ENCODE assay signal across 1 cellular context in the genomic region with DNA sequence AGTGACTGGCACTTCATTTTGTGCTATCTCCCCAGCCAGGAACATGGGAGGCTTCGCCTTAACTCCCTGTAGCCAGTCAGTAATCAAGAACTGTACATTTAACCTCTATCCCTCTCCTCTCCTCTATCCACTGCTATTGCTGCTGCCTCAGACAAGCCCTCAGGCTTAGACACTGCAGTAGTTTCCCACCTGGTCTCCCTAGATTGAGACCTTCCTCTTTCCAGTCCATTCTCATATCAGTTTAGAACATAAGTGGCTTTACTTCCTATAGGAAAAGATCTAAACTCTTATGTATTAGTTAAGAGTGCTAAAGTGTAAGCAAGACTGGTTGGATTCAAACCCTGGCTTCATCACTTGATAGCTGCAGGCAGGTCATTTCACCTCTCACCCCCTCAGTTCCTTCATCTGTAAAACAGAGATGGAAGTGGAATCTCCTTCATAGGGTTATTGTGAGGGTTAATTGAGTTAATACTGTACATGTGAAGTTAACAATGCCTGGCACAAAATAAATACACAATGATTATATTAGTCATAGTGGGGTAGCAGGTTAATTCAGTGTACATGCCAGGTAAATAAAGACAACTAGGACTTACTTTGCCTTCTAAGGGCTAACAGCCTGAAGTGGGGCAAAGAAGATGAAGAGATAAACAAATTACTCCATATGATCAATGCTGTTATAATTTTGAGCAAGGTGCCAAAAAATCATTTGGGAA.
TF ChIP-seq lines count a peak whose summit lies in the region.

No MANE protein-coding gene starts in this region.

TF ChIP-seq in K562, 482 proteins besides CTCF, POLR2A, EP300 and RAD21 (continued from another document and continues in another):
- TF ChIP-seq GATA2 (CRISPR knock-in tag; IDR thresholded peaks at IDR 0.05) (peak; percentile 46; the same call in 1 of the 2 replicates), DMBX1 (CRISPR knock-in tag; IDR thresholded peaks at IDR 0.05; ENCODE audit: borderline replicate concordance) (no peak), TBL1XR1 (IDR thresholded peaks at IDR 0.05; ENCODE audit: low read length in 2 of 2) (no peak), ARID1B (IDR thresholded peaks at IDR 0.05) (peak; percentile 64), XRCC3 (IDR thresholded peaks at IDR 0.05) (no peak), TRIM28 (IDR thresholded peaks at IDR 0.05) (no peak), MCM7 (IDR thresholded peaks at IDR 0.05) (no peak), BCOR (IDR thresholded peaks at IDR 0.05) (no peak), SNAPC5 (CRISPR knock-in tag; IDR thresholded peaks at IDR 0.05) (no peak), HNRNPL (IDR thresholded peaks at IDR 0.05; ENCODE audit: low read depth, low read length) (no peak), PML (IDR thresholded peaks at IDR 0.05; ENCODE audit: low read length) (0 out of 2 replicates have a peak, but pooled peaks have one; percentile 24), NR2F6 (CRISPR knock-in tag; IDR thresholded peaks at IDR 0.05) (no peak), ZNF316 (IDR thresholded peaks at IDR 0.05) (no peak), HIVEP1 (CRISPR knock-in tag; IDR thresholded peaks at IDR 0.05) (no peak), FOXM1 (IDR thresholded peaks at IDR 0.05; ENCODE audit: low read depth) (no peak), FOXM1 (CRISPR knock-in tag; IDR thresholded peaks at IDR 0.05; ENCODE audit: low read depth) (no peak), CBX1 (IDR thresholded peaks at IDR 0.05; ENCODE audit: low read depth) (no peak), CBFA2T2 (conservative IDR thresholded peaks at IDR 0.05) (peak; percentile 54), TAL1 (IDR thresholded peaks at IDR 0.05) (peak; percentile 65), ELK3 (CRISPR knock-in tag; IDR thresholded peaks at IDR 0.05) (no peak), KAT7 (CRISPR knock-in tag; IDR thresholded peaks at IDR 0.05; ENCODE audit: borderline replicate concordance) (no peak), HMGN3 (IDR thresholded peaks at IDR 0.05; ENCODE audit: borderline replicate concordance, extremely low read depth, insufficient read length, low read depth, low read length) (no peak), MTA2 (IDR thresholded peaks at IDR 0.05; ENCODE audit: low read depth) (peak; percentile 37; the same call in 1 of the 2 replicates), KLF16 (IDR thresholded peaks at IDR 0.05) (peak; percentile 33; the same call in 1 of the 2 replicates), ZNF384 (IDR thresholded peaks at IDR 0.05; ENCODE audit: low read depth, low read length) (no peak), TCFL5 (CRISPR knock-in tag; conservative IDR thresholded peaks at IDR 0.05) (no peak), CBX5 (IDR thresholded peaks at IDR 0.05; ENCODE audit: borderline replicate concordance, low read depth) (no peak), PRPF4 (IDR thresholded peaks at IDR 0.05; ENCODE audit: insufficient read depth, low read depth, low read length, poor library complexity, severe bottlenecking) (no peak), TCF3 (CRISPR knock-in tag; IDR thresholded peaks at IDR 0.05) (peak; percentile 85), JUN (IDR thresholded peaks at IDR 0.05; ENCODE audit: borderline replicate concordance, low read depth, low read length) (no peak), JUN (CRISPR knock-in tag; IDR thresholded peaks at IDR 0.05; ENCODE audit: borderline replicate concordance) (no peak), NCOR1 (IDR thresholded peaks at IDR 0.05) (peak; percentile 54), CBFA2T3 (IDR thresholded peaks at IDR 0.05) (peak; percentile 76), PCBP1 (IDR thresholded peaks at IDR 0.05; ENCODE audit: low read depth, low read length, poor library complexity, severe bottlenecking) (no peak), HMBOX1 (IDR thresholded peaks at IDR 0.05) (peak; percentile 67), ZBED1 (IDR thresholded peaks at IDR 0.05) (no peak)
- TF ChIP-seq, protein P1, sequence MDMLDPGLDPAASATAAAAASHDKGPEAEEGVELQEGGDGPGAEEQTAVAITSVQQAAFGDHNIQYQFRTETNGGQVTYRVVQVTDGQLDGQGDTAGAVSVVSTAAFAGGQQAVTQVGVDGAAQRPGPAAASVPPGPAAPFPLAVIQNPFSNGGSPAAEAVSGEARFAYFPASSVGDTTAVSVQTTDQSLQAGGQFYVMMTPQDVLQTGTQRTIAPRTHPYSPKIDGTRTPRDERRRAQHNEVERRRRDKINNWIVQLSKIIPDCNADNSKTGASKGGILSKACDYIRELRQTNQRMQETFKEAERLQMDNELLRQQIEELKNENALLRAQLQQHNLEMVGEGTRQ (CRISPR knock-in tag; IDR thresholded peaks at IDR 0.05) = no peak
- TF ChIP-seq, protein P2, sequence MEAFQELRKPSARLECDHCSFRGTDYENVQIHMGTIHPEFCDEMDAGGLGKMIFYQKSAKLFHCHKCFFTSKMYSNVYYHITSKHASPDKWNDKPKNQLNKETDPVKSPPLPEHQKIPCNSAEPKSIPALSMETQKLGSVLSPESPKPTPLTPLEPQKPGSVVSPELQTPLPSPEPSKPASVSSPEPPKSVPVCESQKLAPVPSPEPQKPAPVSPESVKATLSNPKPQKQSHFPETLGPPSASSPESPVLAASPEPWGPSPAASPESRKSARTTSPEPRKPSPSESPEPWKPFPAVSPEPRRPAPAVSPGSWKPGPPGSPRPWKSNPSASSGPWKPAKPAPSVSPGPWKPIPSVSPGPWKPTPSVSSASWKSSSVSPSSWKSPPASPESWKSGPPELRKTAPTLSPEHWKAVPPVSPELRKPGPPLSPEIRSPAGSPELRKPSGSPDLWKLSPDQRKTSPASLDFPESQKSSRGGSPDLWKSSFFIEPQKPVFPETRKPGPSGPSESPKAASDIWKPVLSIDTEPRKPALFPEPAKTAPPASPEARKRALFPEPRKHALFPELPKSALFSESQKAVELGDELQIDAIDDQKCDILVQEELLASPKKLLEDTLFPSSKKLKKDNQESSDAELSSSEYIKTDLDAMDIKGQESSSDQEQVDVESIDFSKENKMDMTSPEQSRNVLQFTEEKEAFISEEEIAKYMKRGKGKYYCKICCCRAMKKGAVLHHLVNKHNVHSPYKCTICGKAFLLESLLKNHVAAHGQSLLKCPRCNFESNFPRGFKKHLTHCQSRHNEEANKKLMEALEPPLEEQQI (IDR thresholded peaks at IDR 0.05) = no peak
- TF ChIP-seq, protein P3, sequence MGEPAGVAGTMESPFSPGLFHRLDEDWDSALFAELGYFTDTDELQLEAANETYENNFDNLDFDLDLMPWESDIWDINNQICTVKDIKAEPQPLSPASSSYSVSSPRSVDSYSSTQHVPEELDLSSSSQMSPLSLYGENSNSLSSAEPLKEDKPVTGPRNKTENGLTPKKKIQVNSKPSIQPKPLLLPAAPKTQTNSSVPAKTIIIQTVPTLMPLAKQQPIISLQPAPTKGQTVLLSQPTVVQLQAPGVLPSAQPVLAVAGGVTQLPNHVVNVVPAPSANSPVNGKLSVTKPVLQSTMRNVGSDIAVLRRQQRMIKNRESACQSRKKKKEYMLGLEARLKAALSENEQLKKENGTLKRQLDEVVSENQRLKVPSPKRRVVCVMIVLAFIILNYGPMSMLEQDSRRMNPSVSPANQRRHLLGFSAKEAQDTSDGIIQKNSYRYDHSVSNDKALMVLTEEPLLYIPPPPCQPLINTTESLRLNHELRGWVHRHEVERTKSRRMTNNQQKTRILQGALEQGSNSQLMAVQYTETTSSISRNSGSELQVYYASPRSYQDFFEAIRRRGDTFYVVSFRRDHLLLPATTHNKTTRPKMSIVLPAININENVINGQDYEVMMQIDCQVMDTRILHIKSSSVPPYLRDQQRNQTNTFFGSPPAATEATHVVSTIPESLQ (CRISPR knock-in tag; IDR thresholded peaks at IDR 0.05) = no peak
- TF ChIP-seq, protein P4, sequence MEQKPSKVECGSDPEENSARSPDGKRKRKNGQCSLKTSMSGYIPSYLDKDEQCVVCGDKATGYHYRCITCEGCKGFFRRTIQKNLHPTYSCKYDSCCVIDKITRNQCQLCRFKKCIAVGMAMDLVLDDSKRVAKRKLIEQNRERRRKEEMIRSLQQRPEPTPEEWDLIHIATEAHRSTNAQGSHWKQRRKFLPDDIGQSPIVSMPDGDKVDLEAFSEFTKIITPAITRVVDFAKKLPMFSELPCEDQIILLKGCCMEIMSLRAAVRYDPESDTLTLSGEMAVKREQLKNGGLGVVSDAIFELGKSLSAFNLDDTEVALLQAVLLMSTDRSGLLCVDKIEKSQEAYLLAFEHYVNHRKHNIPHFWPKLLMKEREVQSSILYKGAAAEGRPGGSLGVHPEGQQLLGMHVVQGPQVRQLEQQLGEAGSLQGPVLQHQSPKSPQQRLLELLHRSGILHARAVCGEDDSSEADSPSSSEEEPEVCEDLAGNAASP (IDR thresholded peaks at IDR 0.05) = no peak
- TF ChIP-seq, protein P5, sequence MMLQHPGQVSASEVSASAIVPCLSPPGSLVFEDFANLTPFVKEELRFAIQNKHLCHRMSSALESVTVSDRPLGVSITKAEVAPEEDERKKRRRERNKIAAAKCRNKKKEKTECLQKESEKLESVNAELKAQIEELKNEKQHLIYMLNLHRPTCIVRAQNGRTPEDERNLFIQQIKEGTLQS (IDR thresholded peaks at IDR 0.05) = no peak
- TF ChIP-seq, protein P5 (CRISPR knock-in tag; conservative IDR thresholded peaks at IDR 0.05) = no peak
- TF ChIP-seq, protein P6, sequence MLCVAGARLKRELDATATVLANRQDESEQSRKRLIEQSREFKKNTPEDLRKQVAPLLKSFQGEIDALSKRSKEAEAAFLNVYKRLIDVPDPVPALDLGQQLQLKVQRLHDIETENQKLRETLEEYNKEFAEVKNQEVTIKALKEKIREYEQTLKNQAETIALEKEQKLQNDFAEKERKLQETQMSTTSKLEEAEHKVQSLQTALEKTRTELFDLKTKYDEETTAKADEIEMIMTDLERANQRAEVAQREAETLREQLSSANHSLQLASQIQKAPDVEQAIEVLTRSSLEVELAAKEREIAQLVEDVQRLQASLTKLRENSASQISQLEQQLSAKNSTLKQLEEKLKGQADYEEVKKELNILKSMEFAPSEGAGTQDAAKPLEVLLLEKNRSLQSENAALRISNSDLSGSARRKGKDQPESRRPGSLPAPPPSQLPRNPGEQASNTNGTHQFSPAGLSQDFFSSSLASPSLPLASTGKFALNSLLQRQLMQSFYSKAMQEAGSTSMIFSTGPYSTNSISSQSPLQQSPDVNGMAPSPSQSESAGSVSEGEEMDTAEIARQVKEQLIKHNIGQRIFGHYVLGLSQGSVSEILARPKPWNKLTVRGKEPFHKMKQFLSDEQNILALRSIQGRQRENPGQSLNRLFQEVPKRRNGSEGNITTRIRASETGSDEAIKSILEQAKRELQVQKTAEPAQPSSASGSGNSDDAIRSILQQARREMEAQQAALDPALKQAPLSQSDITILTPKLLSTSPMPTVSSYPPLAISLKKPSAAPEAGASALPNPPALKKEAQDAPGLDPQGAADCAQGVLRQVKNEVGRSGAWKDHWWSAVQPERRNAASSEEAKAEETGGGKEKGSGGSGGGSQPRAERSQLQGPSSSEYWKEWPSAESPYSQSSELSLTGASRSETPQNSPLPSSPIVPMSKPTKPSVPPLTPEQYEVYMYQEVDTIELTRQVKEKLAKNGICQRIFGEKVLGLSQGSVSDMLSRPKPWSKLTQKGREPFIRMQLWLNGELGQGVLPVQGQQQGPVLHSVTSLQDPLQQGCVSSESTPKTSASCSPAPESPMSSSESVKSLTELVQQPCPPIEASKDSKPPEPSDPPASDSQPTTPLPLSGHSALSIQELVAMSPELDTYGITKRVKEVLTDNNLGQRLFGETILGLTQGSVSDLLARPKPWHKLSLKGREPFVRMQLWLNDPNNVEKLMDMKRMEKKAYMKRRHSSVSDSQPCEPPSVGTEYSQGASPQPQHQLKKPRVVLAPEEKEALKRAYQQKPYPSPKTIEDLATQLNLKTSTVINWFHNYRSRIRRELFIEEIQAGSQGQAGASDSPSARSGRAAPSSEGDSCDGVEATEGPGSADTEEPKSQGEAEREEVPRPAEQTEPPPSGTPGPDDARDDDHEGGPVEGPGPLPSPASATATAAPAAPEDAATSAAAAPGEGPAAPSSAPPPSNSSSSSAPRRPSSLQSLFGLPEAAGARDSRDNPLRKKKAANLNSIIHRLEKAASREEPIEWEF (CRISPR knock-in tag; IDR thresholded peaks at IDR 0.05) = no peak
- TF ChIP-seq, protein P7, sequence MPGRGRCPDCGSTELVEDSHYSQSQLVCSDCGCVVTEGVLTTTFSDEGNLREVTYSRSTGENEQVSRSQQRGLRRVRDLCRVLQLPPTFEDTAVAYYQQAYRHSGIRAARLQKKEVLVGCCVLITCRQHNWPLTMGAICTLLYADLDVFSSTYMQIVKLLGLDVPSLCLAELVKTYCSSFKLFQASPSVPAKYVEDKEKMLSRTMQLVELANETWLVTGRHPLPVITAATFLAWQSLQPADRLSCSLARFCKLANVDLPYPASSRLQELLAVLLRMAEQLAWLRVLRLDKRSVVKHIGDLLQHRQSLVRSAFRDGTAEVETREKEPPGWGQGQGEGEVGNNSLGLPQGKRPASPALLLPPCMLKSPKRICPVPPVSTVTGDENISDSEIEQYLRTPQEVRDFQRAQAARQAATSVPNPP (IDR thresholded peaks at IDR 0.05; ENCODE audit: borderline replicate concordance, insufficient read depth, insufficient read length) = no peak
